Comparison of ENCODE assay signal across 17 cellular contexts in the genomic region with DNA sequence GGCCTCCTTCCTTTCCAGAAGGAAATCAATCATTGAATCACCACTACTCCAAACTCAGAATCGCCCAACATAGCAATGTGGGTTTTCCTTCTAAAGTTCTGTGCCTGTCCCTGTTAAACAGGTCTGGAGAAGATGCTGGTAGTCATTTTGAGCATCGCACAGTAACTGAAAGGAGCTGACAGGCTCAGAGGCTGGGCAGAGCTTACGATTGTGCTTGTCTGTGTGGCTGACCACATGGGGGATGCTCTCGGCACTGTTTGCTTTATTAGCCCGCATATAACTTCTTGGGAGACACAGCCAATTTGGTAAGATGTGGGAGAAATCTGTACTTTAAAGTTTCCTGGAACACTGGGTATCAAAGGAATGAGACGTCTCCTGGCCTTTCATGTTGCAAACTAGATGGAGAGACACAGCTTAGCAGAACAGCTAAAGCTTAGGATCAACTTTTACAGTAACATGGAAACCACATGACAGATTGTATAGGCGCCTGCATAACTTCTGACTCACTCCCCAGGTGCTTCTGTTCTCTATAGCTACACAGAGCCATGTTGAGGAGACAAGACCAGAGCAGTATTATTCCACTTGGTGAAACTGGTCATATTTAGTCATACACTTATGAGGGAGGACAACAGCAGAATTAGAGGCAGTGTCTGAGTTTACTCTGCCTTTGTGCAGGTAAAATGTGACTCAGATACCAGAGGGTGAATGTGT.
A peak's percentile ranks its signal among the peaks of the same experiment; 100 is the strongest.
DNase-seq lines count a peak whose midpoint lies in the region; TF ChIP-seq lines count a peak whose summit lies in the region.
"Had no signal": no experiment of that assay in that cellular context is flagged by ENCODE, and none has a peak within 500 bp of the region (broad histone marks: within the 10 kb centered on the region; RNA-seq: fewer than 3 reads in every experiment).

No MANE protein-coding gene starts in this region.

- DNase-seq in activated T-cell treated with anti-CD3 and anti-CD28 coated beads, Interleukin-2, amount 50 U/mL, for 24 hours = no peak
- DNase-seq in activated T-cell treated with anti-CD3 and anti-CD28 coated beads, Interleukin-2, amount 50 U/mL, for 48 hours = no peak
- peak; percentile 15 for DNase-seq in GM12865 (ENCODE audit: low read depth)
- DNase-seq in WERI-Rb-1 = peak; percentile 19
- peak; percentile 33 for DNase-seq in left kidney (ENCODE audit: low read depth, low spot score)
- DNase-seq in DMS114 treated with DMSO at 0.1 percent for 48 hours (lab: John Stamatoyannopoulos, UW; ENCODE audit: unreplicated experiment) = no peak
- DNase-seq in nucleus accumbens (lab: John Stamatoyannopoulos, UW) = no peak
- DNase-seq in kidney tubule cell (ENCODE audit: low spot score) = no peak
- DNase-seq: activated naive CD4-positive, alpha-beta T cell treated with Interleukin-2 at 50 U/mL for 16 hours; GDM1; Kasumi-1; NCI-H1694; NCI-H510A; retina had no signal

- no peaks in the 10 kb centered on the region for H3K36me3 Mint-ChIP-seq in activated T-cell treated with anti-CD3 and anti-CD28 coated beads, Interleukin-2, amount 50 U/mL, for 24 hours (ENCODE audit: low read depth)
- H3K36me3 Mint-ChIP-seq: mesothelial cell of epicardium had no signal

- no peak overlapping the region for H3K4me3 Mint-ChIP-seq in activated T-cell treated with anti-CD3 and anti-CD28 coated beads, Interleukin-2, amount 50 U/mL, for 24 hours
- H3K4me3 Mint-ChIP-seq: mesothelial cell of epicardium had no signal

- no peaks in the 10 kb centered on the region for H3K27me3 Mint-ChIP-seq in activated T-cell treated with anti-CD3 and anti-CD28 coated beads, Interleukin-2, amount 50 U/mL, for 24 hours

- H3K27ac ChIP-seq in WERI-Rb-1 = no peak overlapping the region
- H3K27ac ChIP-seq: SK-N-MC, thoracic aorta had no signal

- H3K4me3 ChIP-seq in GM12865 (ENCODE audit: low read depth, low read length) (no peak overlapping the region), WERI-Rb-1 (ENCODE audit: low read depth, low read length) (no peak overlapping the region)
- H3K4me3 ChIP-seq: SK-N-MC, thoracic aorta had no signal

- no peak for TF ChIP-seq CTCF in GM12865 (IDR thresholded peaks at IDR 0.05; ENCODE audit: insufficient read depth, low read depth, low read length, missing control alignments)
- no peak for TF ChIP-seq CTCF in WERI-Rb-1 (IDR thresholded peaks at IDR 0.05; ENCODE audit: low read depth, low read length)

- no peaks in the 10 kb centered on the region for H3K9me3 ChIP-seq in WERI-Rb-1 (ENCODE audit: severe bottlenecking)
- H3K9me3 ChIP-seq: thoracic aorta had no signal

- peaks cover 68% of the 10 kb centered on the region for H3K4me1 Mint-ChIP-seq in activated T-cell treated with anti-CD3 and anti-CD28 coated beads, Interleukin-2, amount 50 U/mL, for 24 hours (ENCODE audit: low read depth)
- H3K4me1 Mint-ChIP-seq: mesothelial cell of epicardium had no signal

- H3K9me3 Mint-ChIP-seq in activated T-cell treated with anti-CD3 and anti-CD28 coated beads, Interleukin-2, amount 50 U/mL, for 24 hours = no peaks in the 10 kb centered on the region
- H3K9me3 Mint-ChIP-seq: mesothelial cell of epicardium had no signal

- no peaks in the 10 kb centered on the region for H3K27me3 ChIP-seq in WERI-Rb-1 (ENCODE audit: insufficient read depth, low read depth, severe bottlenecking)

- no peaks in the 10 kb centered on the region for H3K36me3 ChIP-seq in WERI-Rb-1
- H3K36me3 ChIP-seq: thoracic aorta had no signal

- H3K27ac Mint-ChIP-seq in activated T-cell treated with anti-CD3 and anti-CD28 coated beads, Interleukin-2, amount 50 U/mL, for 24 hours = peak overlapping the region; percentile 86
- H3K27ac Mint-ChIP-seq: mesothelial cell of epicardium had no signal

Comparison
In these comparisons a context has a peak if more than half of its experiments do, and no peak if none do; other contexts are left out.
1. DNase-seq: peak in GM12865 (single experiment), WERI-Rb-1 (single experiment) and left kidney (single experiment); none in activated T-cell treated with anti-CD3 and anti-CD28 coated beads, Interleukin-2, amount 50 U/mL, for 24 hours (single experiment), activated T-cell treated with anti-CD3 and anti-CD28 coated beads, Interleukin-2, amount 50 U/mL, for 48 hours (0 of 2), DMS114 treated with DMSO at 0.1 percent for 48 hours (single experiment), nucleus accumbens (0 of 56) and kidney tubule cell (single experiment).